Comparison of ENCODE assay signal across 9 cellular contexts in genomic region chr1:89525169-89525855, GRCh38. TPM values are rescaled to one million over a fixed set of nuclear protein-coding genes. Genes with fewer than 3 reads are reported as not detected.
DNase-seq lines count a peak whose midpoint lies in the region; ATAC-seq, FAIRE-seq and TF ChIP-seq lines count a peak whose summit lies in the region.
"Had no signal": no experiment of that assay in that cellular context is flagged by ENCODE, and none has a peak within 500 bp of the region (broad histone marks: within the 10 kb centered on the region; RNA-seq: fewer than 3 reads in every experiment).

No MANE protein-coding gene starts in this region.

- no peak for TF ChIP-seq POLR2A in NB4 (IDR thresholded peaks at IDR 0.05; ENCODE audit: extremely low read depth, insufficient read length)

- intact Hi-C loops in dendritic cell treated with granulocyte-macrophage colony-stimulating factor and Interleukin-4, amounts not matched to agents 40 ng/mL and 50 ng/mL, for 4 days (cut with micrococcal nuclease) = no loop called here

- H3K27ac ChIP-seq in lung (ENCODE audit: low read depth in 1 of 2, low read length in 1 of 2) = peak overlapping the region; percentile 93

- H3K4me1 ChIP-seq in HAP-1 (peaks cover 44% of the 10 kb centered on the region), lung (ENCODE audit: control insufficient read depth in 2 of 2, insufficient read depth in 2 of 2, low read length in 2 of 2) (peaks cover 7 to 8% of the 10 kb centered on the region in 2 donors)

- H3K4me1 Mint-ChIP-seq in dendritic cell treated with granulocyte-macrophage colony-stimulating factor and Interleukin-4, amounts not matched to agents 40 ng/mL and 50 ng/mL, for 4 days (ENCODE audit: low read depth) = peaks cover 22% of the 10 kb centered on the region

- in situ Hi-C loops in HAP-1 (cut with MboI; ENCODE audit: low sequenced_read_pairs) = loop anchor here (5.0 kb wide), 1 partner anchor 72 kb away; no protein-coding TSS in a partner anchor

- DNase-seq in GM06990 (ENCODE audit: extremely low read depth, insufficient read length) = no peak
- DNase-seq in HAP-1 (ENCODE audit: low spot score in 2 of 2) = peak; percentile 43 to 67
- peak; percentile 81 for DNase-seq in NB4 (ENCODE audit: low read depth)
- peak; percentile 65 for DNase-seq in lung (ENCODE audit: low spot score)
- DNase-seq in stimulated activated CD8-positive, alpha-beta memory T cell treated with anti-CD3 and anti-CD28 coated beads, Interleukin-4, amount 100 ng/mL, for 48 hours = peak; percentile 63
- DNase-seq in D721Med (ENCODE audit: insufficient read length, low spot score) = no peak

- peak; percentile 12 for TF ChIP-seq CTCF in GM06990 (IDR thresholded peaks at IDR 0.05; ENCODE audit: insufficient read depth, low read length, poor library complexity, severe bottlenecking)
- TF ChIP-seq CTCF in NB4 (IDR thresholded peaks at IDR 0.05; ENCODE audit: low read depth, low read length) = no peak
- TF ChIP-seq CTCF in WI38 (IDR thresholded peaks at IDR 0.05; ENCODE audit: low read depth, low read length) = no peak
- TF ChIP-seq CTCF in lung (IDR thresholded peaks at IDR 0.05; ENCODE audit: control extremely low read depth, extremely low read depth) = no peak
- no peak for TF ChIP-seq CTCF in D721Med (IDR thresholded peaks at IDR 0.05; ENCODE audit: insufficient read depth, missing control alignments)

- no peaks in the 10 kb centered on the region for H3K36me3 ChIP-seq in GM06990 (ENCODE audit: control insufficient read depth, insufficient read depth, low read length)
- H3K36me3 ChIP-seq in HAP-1 (replicated peaks) = peaks cover 9% of the 10 kb centered on the region
- H3K36me3 ChIP-seq in lung (ENCODE audit: control insufficient read depth in 2 of 2, insufficient read depth in 2 of 2, low read length in 2 of 2) = peaks cover 2 to 4% of the 10 kb centered on the region in 2 donors

- peaks cover 3% of the 10 kb centered on the region for H3K27me3 Mint-ChIP-seq in dendritic cell treated with granulocyte-macrophage colony-stimulating factor and Interleukin-4, amounts not matched to agents 40 ng/mL and 50 ng/mL, for 4 days

- no peak for FAIRE-seq in D721Med (lab: Jason Lieb, UNC)
- FAIRE-seq: colon had no signal

- WGBS in lung, 2 donors = 1 to 2% methylated on average over 24 to 35 of the region's 35 CpGs

- no peaks in the 10 kb centered on the region for H3K27me3 ChIP-seq in GM06990 (replicated peaks; ENCODE audit: control insufficient read depth, insufficient read depth, low read length)
- H3K27me3 ChIP-seq in HAP-1 (ENCODE audit: low read depth) = no peaks in the 10 kb centered on the region
- no peaks in the 10 kb centered on the region for H3K27me3 ChIP-seq in lung (ENCODE audit: control insufficient read depth, insufficient read depth)

- peak overlapping the region; percentile 93 for H3K27ac Mint-ChIP-seq in dendritic cell treated with granulocyte-macrophage colony-stimulating factor and Interleukin-4, amounts not matched to agents 40 ng/mL and 50 ng/mL, for 4 days

- no peaks in the 10 kb centered on the region for H3K9me3 Mint-ChIP-seq in dendritic cell treated with granulocyte-macrophage colony-stimulating factor and Interleukin-4, amounts not matched to agents 40 ng/mL and 50 ng/mL, for 4 days

- H3K4me3 ChIP-seq in GM06990 (replicated peaks; ENCODE audit: low read depth, low read length) (peak overlapping the region; percentile 94), HAP-1 (peak overlapping the region; percentile 86), NB4 (ENCODE audit: low read depth, low read length) (peak overlapping the region; percentile 88), WI38 (ENCODE audit: low read depth, low read length) (peak overlapping the region; percentile 64), lung (peak overlapping the region; percentile 87)

- H3K36me3 Mint-ChIP-seq in dendritic cell treated with granulocyte-macrophage colony-stimulating factor and Interleukin-4, amounts not matched to agents 40 ng/mL and 50 ng/mL, for 4 days (ENCODE audit: low read depth) = peaks cover 19% of the 10 kb centered on the region

- ATAC-seq in lung (ENCODE audit: insufficient read depth, low FRiP score) = peak; percentile 29

- H3K4me3 Mint-ChIP-seq in dendritic cell treated with granulocyte-macrophage colony-stimulating factor and Interleukin-4, amounts not matched to agents 40 ng/mL and 50 ng/mL, for 4 days = peak overlapping the region; percentile 85

- H3K9me3 ChIP-seq in HAP-1 (no peaks in the 10 kb centered on the region), lung (ENCODE audit: control insufficient read depth in 2 of 2, insufficient read depth in 1 of 2, low read length in 1 of 2) (no peaks in the 10 kb centered on the region)

RNA-seq across cellular contexts. Expression of gene LRRC8B, which starts 0.7 kb away (rescaled TPM):
- 10 to 100 TPM; 16.0 to 22.8 TPM for total RNA-seq in lung
- polyA plus RNA-seq in lung = 1 to 10 TPM; 4.3 to 6.0 TPM

Comparison
In these comparisons a context has a peak if more than half of its experiments do, and no peak if none do; other contexts are left out.
1. DNase-seq: peak in HAP-1 (2 of 2), NB4 (single experiment), lung (single experiment) and stimulated activated CD8-positive, alpha-beta memory T cell treated with anti-CD3 and anti-CD28 coated beads, Interleukin-4, amount 100 ng/mL, for 48 hours (single experiment); none in GM06990 (single experiment) and D721Med (single experiment).
2. Peak in every context shown above with its lines, with median percentiles within 50 percentile points of each other: H3K4me3 ChIP-seq.